ENCODE assay signal across 1 cellular context in genomic region chr7:115340828-115341227, GRCh38.
TF ChIP-seq lines count a peak whose summit lies in the region.

No MANE protein-coding gene starts in this region.

TF ChIP-seq in GM12878, 131 proteins besides CTCF, POLR2A, EP300 and RAD21 (continued from another document):
- TF ChIP-seq REST (IDR thresholded peaks at IDR 0.05; ENCODE audit: low read depth, low read length): no peak
- no peak for TF ChIP-seq YBX1 (IDR thresholded peaks at IDR 0.05)
